21 cellular contexts compared by ENCODE assay signal in the genomic region with DNA sequence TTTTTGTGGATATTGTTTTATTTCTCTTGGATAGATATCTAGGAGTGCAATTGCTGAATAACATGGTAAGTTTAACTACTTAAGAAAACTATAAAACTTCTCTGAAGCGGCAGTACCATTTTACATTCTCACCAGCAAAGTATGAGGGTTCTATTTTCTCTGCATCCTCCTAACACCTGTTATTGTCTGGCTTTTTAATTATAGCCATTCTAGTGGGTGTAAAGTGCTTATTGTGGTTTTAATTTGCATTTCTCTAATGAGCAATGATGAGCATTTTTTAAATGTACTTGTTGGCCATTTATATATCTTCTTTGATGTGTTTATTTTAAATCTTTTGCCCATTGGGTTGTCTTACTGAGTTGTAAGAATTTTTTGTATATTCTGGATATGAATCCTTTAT. TPM values are rescaled to one million over a fixed set of nuclear protein-coding genes. Genes with fewer than 3 reads are reported as not detected.
A peak's percentile ranks its signal among the peaks of the same experiment; 100 is the strongest.
DNase-seq lines count a peak whose midpoint lies in the region; ATAC-seq and TF ChIP-seq lines count a peak whose summit lies in the region.
"Had no signal": no experiment of that assay in that cellular context is flagged by ENCODE, and none has a peak within 500 bp of the region (broad histone marks: within the 10 kb centered on the region; RNA-seq: fewer than 3 reads in every experiment).

No MANE protein-coding gene starts in this region.

- peak; percentile 16 for DNase-seq in NAMALWA (ENCODE audit: low spot score)
- DNase-seq in transverse colon = no peak
- no peak for DNase-seq in posterior vena cava (ENCODE audit: low spot score)
- DNase-seq in SW 1271 (lab: John Stamatoyannopoulos, UW) = no peak
- DNase-seq: CD8-positive, alpha-beta T cell; DMS79 treated with DMSO at 0.1 percent for 48 hours; GDM1; H7; NCI-H1417 treated with DMSO at 0.1 percent for 48 hours; NCI-H2029 treated with DMSO at 0.1 percent for 48 hours; NCI-H2227 treated with DMSO at 0.1 percent for 48 hours; NCI-H526 treated with DMSO at 0.1 percent for 48 hours; NK-92 treated with Interleukin-12 subunit alpha and Interleukin-12 subunit beta, amount 100 ng/mL, for 24 hours; PC-3; T-cell; T1000 had no signal

- no peaks in the 10 kb centered on the region for H3K27me3 ChIP-seq in transverse colon

- ATAC-seq in GM18870 (IDR thresholded peaks at IDR 0.05; ENCODE audit: unreplicated experiment) (peak; percentile 47), HG02798 (IDR thresholded peaks at IDR 0.05; ENCODE audit: poor library complexity, unreplicated experiment) (peak; percentile 59), GM21619 (IDR thresholded peaks at IDR 0.05; ENCODE audit: unreplicated experiment) (no peak)
- ATAC-seq: CD8-positive, alpha-beta T cell; HepG2; PC-3; T-cell had no signal

- H3K36me3 ChIP-seq in transverse colon = peaks cover 0 to 30% (median 8%) of the 10 kb centered on the region in 4 donors

- H3K27ac ChIP-seq in transverse colon = no peak overlapping the region

- TF ChIP-seq CTCF in transverse colon (IDR thresholded peaks at IDR 0.05) = no peak

- TF ChIP-seq EP300 in transverse colon (IDR thresholded peaks at IDR 0.05; ENCODE audit: low read depth) = no peak

- in situ Hi-C loops in transverse colon (cut with MboI; ENCODE audit: low pct_ligation_motif_present in 1 of 4, low pct_unique_long_range_greater_than_20kb in 1 of 4, low sequenced_read_pairs in 3 of 4) = no loop called here

- H3K9me3 ChIP-seq in transverse colon = no peaks in the 10 kb centered on the region

- H3K4me1 ChIP-seq in transverse colon = peaks cover 0 to 13% (median 4%) of the 10 kb centered on the region in 4 donors

- WGBS in transverse colon (ENCODE audit: low coverage in 1 of 2), 2 donors = 70 to 89% methylated on average over 1 of the region's 1 CpG

- TF ChIP-seq POLR2A in transverse colon (IDR thresholded peaks at IDR 0.05) = no peak

- no peak overlapping the region for H3K4me3 ChIP-seq in transverse colon

- intact Hi-C loops in transverse colon (cut with DNase I; ENCODE audit: low total_unique reads) (no loop called here), posterior vena cava (cut with DNase I) (no loop called here)

RNA-seq across cellular contexts. Expression of a gene that starts 28.7 kb away (rescaled TPM):
- total RNA-seq in transverse colon (10 to 100 TPM in 3 of 4 donors, 1 to 10 TPM in 1; 6.4 to 21.6 (median 13.5) TPM), posterior vena cava (not detected)
- total RNA-seq: CD8-positive, alpha-beta T cell; PC-3; SK-MEL-5; T-cell had no signal

RNA-seq across cellular contexts. Expression of a gene that starts 31.6 kb away (rescaled TPM):
- total RNA-seq in transverse colon = 100 to 1,000 TPM in 1 of 4 donors, 10 to 100 TPM in 3; 14.2 to 272 (median 32.7) TPM
- total RNA-seq in posterior vena cava = 10 to 100 TPM; 71.0 to 79.2 TPM

Comparison
In these comparisons a context has a peak if more than half of its experiments do, and no peak if none do; other contexts are left out.
1. RNA of a gene that starts 28.7 kb away (total RNA-seq): 6.4 to 21.6 TPM in transverse colon; not detected in posterior vena cava; every median in the first group is over 4 times any median in the second.